ENCODE assay signal across 8 cellular contexts in genomic region chr4:2462992-2463762, GRCh38. TPM values are rescaled to one million over a fixed set of nuclear protein-coding genes. Genes with fewer than 3 reads are reported as not detected.
DNase-seq lines count a peak whose midpoint lies in the region; ATAC-seq and TF ChIP-seq lines count a peak whose summit lies in the region.

No MANE protein-coding gene starts in this region.

- peaks cover 30% of the 10 kb centered on the region for H3K27me3 ChIP-seq in HUES64 (ENCODE audit: insufficient read depth, low read length)

- 38% methylated on average over 35 of the region's 35 CpGs for WGBS in HUES64

- no peak for ATAC-seq in naive thymus-derived CD8-positive, alpha-beta T cell
- ATAC-seq in GM18519 (IDR thresholded peaks at IDR 0.05; ENCODE audit: low FRiP score, unreplicated experiment) = no peak

- no peaks in the 10 kb centered on the region for H3K9me3 Mint-ChIP-seq in naive thymus-derived CD8-positive, alpha-beta T cell

- H3K36me3 ChIP-seq in HUES64 (ENCODE audit: insufficient read depth, low read length) = no peaks in the 10 kb centered on the region

- TF ChIP-seq CTCF in AG09309 (IDR thresholded peaks at IDR 0.05; ENCODE audit: control insufficient read depth, insufficient read depth, low read depth, low read length, missing control alignments) = no peak

- peaks cover 0 to 12% (median 0%) of the 10 kb centered on the region in 5 donors for H3K27me3 Mint-ChIP-seq in naive thymus-derived CD8-positive, alpha-beta T cell

- H3K27ac Mint-ChIP-seq in naive thymus-derived CD8-positive, alpha-beta T cell = peak overlapping the region in 4 of 10 donors; percentile 33 to 71 (median 56)

- H3K9ac ChIP-seq in HUES64 (ENCODE audit: low read depth, low read length) = no peak overlapping the region

- peaks cover 9 to 25% (median 21%) of the 10 kb centered on the region in 4 donors for H3K4me1 Mint-ChIP-seq in naive thymus-derived CD8-positive, alpha-beta T cell

- H3K36me3 Mint-ChIP-seq in naive thymus-derived CD8-positive, alpha-beta T cell = no peaks in the 10 kb centered on the region

- H3K4me3 ChIP-seq in AG09309 (ENCODE audit: control insufficient read depth, low read depth, low read length) (peak overlapping the region; percentile 32), HUES64 (ENCODE audit: low read length) (peak overlapping the region; percentile 50)

- H3K4me3 Mint-ChIP-seq in naive thymus-derived CD8-positive, alpha-beta T cell = peak overlapping the region; percentile 39 to 81 (median 68)

- H3K9me3 ChIP-seq in HUES64 (ENCODE audit: insufficient read depth, low read depth, low read length) = no peaks in the 10 kb centered on the region

- H3K27ac ChIP-seq in HUES64 (ENCODE audit: low read depth, low read length) = no peak overlapping the region

- H3K4me1 ChIP-seq in HUES64 (ENCODE audit: insufficient read depth, low read length) = peaks cover 9% of the 10 kb centered on the region; the same call in 1 of the 2 replicates

- POLR2A ChIA-PET in naive thymus-derived CD8-positive, alpha-beta T cell (lab: Charles Lee) = interaction anchor here (1.0 kb wide), 1 partner anchor 25 kb away, joined by 3 read pairs; no protein-coding TSS in a partner anchor

- no peak for DNase-seq in AG09309 (ENCODE audit: low read depth)
- peak; percentile 29 for DNase-seq in cerebellar cortex (ENCODE audit: low spot score)
- peak in 1 of 10 donors; percentile 60 for DNase-seq in naive thymus-derived CD8-positive, alpha-beta T cell
- no peak for DNase-seq in NCI-H1930 (lab: John Stamatoyannopoulos, UW)
- DNase-seq in SKM-1 treated with dmso at 0.1 percent for 144 hours (lab: John Stamatoyannopoulos, UW; ENCODE audit: unreplicated experiment) = no peak
- no peak for DNase-seq in NCI-H187 (lab: John Stamatoyannopoulos, UW)

RNA-seq across cellular contexts. Expression of gene RNF4, which starts 5.7 kb away (rescaled TPM):
- polyA plus RNA-seq in HUES64 (2013, experiment 1 of 2) = 61.2 TPM
- 65.6 TPM for polyA plus RNA-seq in HUES64 (2013, experiment 2 of 2)
- 100 to 1,000 TPM in 1 of 2 experiments, 10 to 100 TPM in 1; 94.2 to 100 TPM for total RNA-seq in naive thymus-derived CD8-positive, alpha-beta T cell
- polyA plus RNA-seq in naive thymus-derived CD8-positive, alpha-beta T cell = 10 to 100 TPM; 59.8 to 88.3 (median 73.3) TPM

RNA-seq across cellular contexts. Expression of gene CFAP99, which starts 44.4 kb away (rescaled TPM):
- polyA plus RNA-seq in HUES64 (2013, experiment 1 of 2) = not detected
- polyA plus RNA-seq in HUES64 (2013, experiment 2 of 2) = not detected
- not detected for total RNA-seq in naive thymus-derived CD8-positive, alpha-beta T cell
- polyA plus RNA-seq in naive thymus-derived CD8-positive, alpha-beta T cell = under 1 TPM in 1 of 3 donors, not detected in 2; 0.05 TPM

RNA-seq across cellular contexts. Expression of gene ZFYVE28, which starts 44.7 kb away (rescaled TPM):
- 0.50 TPM for polyA plus RNA-seq in HUES64 (2013, experiment 1 of 2)
- 0.44 TPM for polyA plus RNA-seq in HUES64 (2013, experiment 2 of 2)
- 10 to 100 TPM; 11.8 to 12.3 TPM for total RNA-seq in naive thymus-derived CD8-positive, alpha-beta T cell
- 1 to 10 TPM; 5.0 to 8.5 (median 6.4) TPM for polyA plus RNA-seq in naive thymus-derived CD8-positive, alpha-beta T cell
